ENCODE assay signal across 20 cellular contexts in the genomic region with DNA sequence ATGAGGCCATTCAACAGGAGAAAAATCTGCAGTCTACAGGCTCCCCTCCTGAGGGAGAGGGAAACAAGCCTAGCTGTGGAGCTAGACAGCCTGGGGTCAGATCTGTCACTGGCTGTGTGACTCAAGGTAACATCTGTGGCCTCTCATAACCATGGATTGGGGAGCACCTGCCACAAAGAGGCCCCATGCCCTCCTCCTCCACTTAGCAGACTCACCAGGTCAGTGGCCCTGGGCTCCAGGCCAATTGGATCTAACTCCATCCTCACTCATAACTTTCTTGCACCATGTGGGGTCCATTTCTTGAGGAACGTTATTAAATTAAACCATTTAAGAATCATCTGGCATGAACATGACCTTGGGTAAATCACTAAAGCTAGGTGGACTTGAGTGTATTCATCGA. TPM values are rescaled to one million over a fixed set of nuclear protein-coding genes. Genes with fewer than 3 reads are reported as not detected.
"Had no signal": no experiment of that assay in that cellular context is flagged by ENCODE, and none has a peak within 500 bp of the region (broad histone marks: within the 10 kb centered on the region; RNA-seq: fewer than 3 reads in every experiment).

No MANE protein-coding gene starts in this region.

- H3K9me3 ChIP-seq: gastrocnemius medialis, heart left ventricle, sigmoid colon, SJSA1, spleen, testis had no signal

- DNase-seq: activated CD4-positive, alpha-beta T cell treated with anti-CD3 and anti-CD28 coated beads, Interleukin-2, amount 10 ng/mL, durations not matched to agents 7 days and 5 days; activated naive CD4-positive, alpha-beta T cell treated with anti-CD3 and anti-CD28 coated beads, Interleukin-2, amount 10 ng/mL, durations not matched to agents 7 days and 5 days; amniotic stem cell; dermis blood vessel endothelial cell; gastrocnemius medialis; heart left ventricle; left colon; natural killer cell; sigmoid colon; spleen; testis had no signal

- H3K36me3 ChIP-seq: gastrocnemius medialis, heart left ventricle, sigmoid colon, SJSA1, spleen had no signal

- H3K27me3 ChIP-seq: testis had no signal

- H3K27ac ChIP-seq: epithelial cell of prostate, gastrocnemius medialis, heart left ventricle, sigmoid colon, SJSA1, spleen had no signal

- H3K4me3 ChIP-seq: SJSA1, spleen had no signal

RNA-seq across cellular contexts. Expression of gene GDF10, which starts 1.8 kb away (rescaled TPM):
- total RNA-seq: dermis blood vessel endothelial cell, mononuclear cell, natural killer cell, SJSA1 had no signal

RNA-seq across cellular contexts. Expression of gene GDF2, which starts 20.4 kb away (rescaled TPM):
- total RNA-seq: activated CD4-positive, alpha-beta T cell treated with anti-CD3 and anti-CD28 coated beads, Interleukin-2, amount 10 ng/mL, durations not matched to agents 7 days and 5 days; activated CD8-positive, alpha-beta memory T cell treated with anti-CD3 and anti-CD28 coated beads for 36 hours; activated T-helper 17 cell treated with anti-CD3 and anti-CD28 coated beads, Interleukin-2, amount 50 U/mL, for 72 hours; cerebellum; dermis blood vessel endothelial cell; gastrocnemius medialis; heart left ventricle; left colon; lung microvascular endothelial cell; mononuclear cell; natural killer cell; osteoblast; sigmoid colon; SJSA1; spleen; ureter had no signal
- polyA plus RNA-seq: heart left ventricle, sigmoid colon, spleen had no signal

RNA-seq across cellular contexts. Expression of gene RBP3, which starts 46.3 kb away (rescaled TPM):
- total RNA-seq: activated CD4-positive, alpha-beta T cell treated with anti-CD3 and anti-CD28 coated beads, Interleukin-2, amount 10 ng/mL, durations not matched to agents 7 days and 5 days; activated CD8-positive, alpha-beta memory T cell treated with anti-CD3 and anti-CD28 coated beads for 36 hours; activated T-helper 17 cell treated with anti-CD3 and anti-CD28 coated beads, Interleukin-2, amount 50 U/mL, for 72 hours; cerebellum; dermis blood vessel endothelial cell; gastrocnemius medialis; heart left ventricle; left colon; lung microvascular endothelial cell; mononuclear cell; natural killer cell; osteoblast; sigmoid colon; SJSA1; spleen; ureter had no signal
- polyA plus RNA-seq: heart left ventricle, sigmoid colon, spleen had no signal
